In the genomic region with DNA sequence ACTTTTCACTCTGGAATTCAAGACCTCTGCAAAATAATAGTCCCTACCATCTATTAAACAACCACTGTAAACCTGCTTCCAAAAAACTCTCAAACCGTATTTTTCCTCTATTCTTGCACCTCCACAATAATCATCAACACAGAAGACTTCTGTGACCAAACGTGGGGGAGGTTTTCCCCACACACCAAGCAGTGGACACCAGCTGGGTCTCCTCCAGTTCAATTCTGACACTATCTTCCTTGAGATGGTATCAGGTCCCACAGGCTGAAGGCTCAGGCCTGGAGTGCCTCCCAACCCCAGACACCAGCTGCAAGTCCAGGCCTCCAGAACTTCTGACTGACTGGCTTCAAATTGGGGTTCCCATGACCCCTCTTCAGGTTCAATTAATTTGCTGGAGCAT, we compare ENCODE assay signal across 30 cellular contexts.
"Had no signal": no experiment of that assay in that cellular context is flagged by ENCODE, and none has a peak within 500 bp of the region (broad histone marks: within the 10 kb centered on the region; RNA-seq: fewer than 3 reads in every experiment).

No MANE protein-coding gene starts in this region.

- H3K9ac ChIP-seq: KMS-11 had no signal

- H3K36me3 ChIP-seq: SJCRH30 had no signal

- DNase-seq: activated B cell treated with CpG ODN at 0.5 μM for 24 hours; activated CD4-positive, alpha-beta memory T cell treated with anti-CD3 and anti-CD28 coated beads, Interleukin-2, amount 10 ng/mL, durations not matched to agents 7 days and 5 days; activated CD4-positive, alpha-beta T cell treated with anti-CD3 and anti-CD28 coated beads for 1 hour; activated CD4-positive, alpha-beta T cell treated with anti-CD3 and anti-CD28 coated beads for 48 hours; activated CD8-positive, alpha-beta memory T cell treated with anti-CD3 and anti-CD28 coated beads for 24 hours; activated CD8-positive, alpha-beta memory T cell treated with anti-CD3 and anti-CD28 coated beads, Interleukin-2, amount 10 ng/mL, durations not matched to agents 7 days and 5 days; activated CD8-positive, alpha-beta memory T cell treated with anti-CD3 and anti-CD28 coated beads, Interleukin-2, amount 50 U/mL, for 48 hours; activated effector memory CD4-positive, alpha-beta T cell treated with Interleukin-2 at 50 U/mL for 16 hours; activated naive CD4-positive, alpha-beta T cell treated with anti-CD3 and anti-CD28 coated beads, Interleukin-2, amount 10 ng/mL, durations not matched to agents 7 days and 5 days; activated naive CD8-positive, alpha-beta T cell treated with anti-CD3 and anti-CD28 coated beads, Interleukin-2, amount 50 U/mL, for 24 hours; activated T-cell treated with anti-CD3 and anti-CD28 coated beads, Interleukin-2, amount 50 U/mL, for 48 hours; anterior cingulate cortex; MM.1S; MV-4-11; NCI-H1092; NCI-H1436 treated with DMSO at 0.1 percent for 48 hours; NCI-H1694 treated with DMSO at 0.1 percent for 48 hours; NCI-H2029; NCI-H345; NCI-H526; NCI-H748 treated with DMSO at 0.1 percent for 48 hours; NK-92 treated with Interleukin-12 subunit alpha and Interleukin-12 subunit beta, amount 100 ng/mL, for 24 hours; SHP77; SJCRH30; T1000 had no signal

- H3K27ac Mint-ChIP-seq: activated B cell treated with CpG ODN at 0.5 μM for 24 hours; activated CD4-positive, alpha-beta memory T cell treated with anti-CD3 and anti-CD28 coated beads, Interleukin-2, amount 10 ng/mL, durations not matched to agents 7 days and 5 days; activated CD8-positive, alpha-beta memory T cell treated with anti-CD3 and anti-CD28 coated beads, Interleukin-2, amount 10 ng/mL, durations not matched to agents 7 days and 5 days; activated naive CD4-positive, alpha-beta T cell treated with anti-CD3 and anti-CD28 coated beads, Interleukin-2, amount 10 ng/mL, durations not matched to agents 7 days and 5 days; activated naive CD8-positive, alpha-beta T cell; activated naive CD8-positive, alpha-beta T cell treated with anti-CD3 and anti-CD28 coated beads, Interleukin-2, amount 50 U/mL, for 24 hours had no signal

- H3K4me3 Mint-ChIP-seq: activated B cell treated with CpG ODN at 0.5 μM for 24 hours; activated CD4-positive, alpha-beta memory T cell treated with anti-CD3 and anti-CD28 coated beads, Interleukin-2, amount 10 ng/mL, durations not matched to agents 7 days and 5 days; activated CD8-positive, alpha-beta memory T cell treated with anti-CD3 and anti-CD28 coated beads, Interleukin-2, amount 10 ng/mL, durations not matched to agents 7 days and 5 days; activated naive CD4-positive, alpha-beta T cell treated with anti-CD3 and anti-CD28 coated beads, Interleukin-2, amount 10 ng/mL, durations not matched to agents 7 days and 5 days; activated naive CD8-positive, alpha-beta T cell; activated naive CD8-positive, alpha-beta T cell treated with anti-CD3 and anti-CD28 coated beads, Interleukin-2, amount 50 U/mL, for 24 hours had no signal

- H3K4me1 ChIP-seq: SJCRH30 had no signal

- H3K27ac ChIP-seq: KMS-11, SJCRH30, SK-N-MC, VCaP had no signal

- H3K36me3 Mint-ChIP-seq: activated CD8-positive, alpha-beta memory T cell treated with anti-CD3 and anti-CD28 coated beads, Interleukin-2, amount 10 ng/mL, durations not matched to agents 7 days and 5 days; activated naive CD4-positive, alpha-beta T cell treated with anti-CD3 and anti-CD28 coated beads, Interleukin-2, amount 10 ng/mL, durations not matched to agents 7 days and 5 days; activated naive CD8-positive, alpha-beta T cell had no signal

- H3K27me3 Mint-ChIP-seq: activated B cell treated with CpG ODN at 0.5 μM for 24 hours; activated CD4-positive, alpha-beta memory T cell treated with anti-CD3 and anti-CD28 coated beads, Interleukin-2, amount 10 ng/mL, durations not matched to agents 7 days and 5 days; activated CD8-positive, alpha-beta memory T cell treated with anti-CD3 and anti-CD28 coated beads, Interleukin-2, amount 10 ng/mL, durations not matched to agents 7 days and 5 days; activated naive CD8-positive, alpha-beta T cell treated with anti-CD3 and anti-CD28 coated beads, Interleukin-2, amount 50 U/mL, for 24 hours had no signal

- H3K9me3 ChIP-seq: SJCRH30 had no signal

- H3K4me1 Mint-ChIP-seq: activated B cell treated with CpG ODN at 0.5 μM for 24 hours; activated CD8-positive, alpha-beta memory T cell treated with anti-CD3 and anti-CD28 coated beads, Interleukin-2, amount 10 ng/mL, durations not matched to agents 7 days and 5 days; activated naive CD8-positive, alpha-beta T cell treated with anti-CD3 and anti-CD28 coated beads, Interleukin-2, amount 50 U/mL, for 24 hours had no signal

- H3K4me2 ChIP-seq: KMS-11 had no signal

- ATAC-seq: activated CD8-positive, alpha-beta memory T cell treated with anti-CD3 and anti-CD28 coated beads, Interleukin-2, amount 10 ng/mL, durations not matched to agents 7 days and 5 days; activated naive CD8-positive, alpha-beta T cell treated with anti-CD3 and anti-CD28 coated beads, Interleukin-2, amount 50 U/mL, for 24 hours; Panc1 had no signal

- H3K9me3 Mint-ChIP-seq: activated B cell treated with CpG ODN at 0.5 μM for 24 hours; activated CD4-positive, alpha-beta memory T cell treated with anti-CD3 and anti-CD28 coated beads, Interleukin-2, amount 10 ng/mL, durations not matched to agents 7 days and 5 days; activated naive CD4-positive, alpha-beta T cell treated with anti-CD3 and anti-CD28 coated beads, Interleukin-2, amount 10 ng/mL, durations not matched to agents 7 days and 5 days; activated naive CD8-positive, alpha-beta T cell treated with anti-CD3 and anti-CD28 coated beads, Interleukin-2, amount 50 U/mL, for 24 hours had no signal

- H3K4me3 ChIP-seq: SJCRH30, SK-N-MC had no signal

- H3K27me3 ChIP-seq: SJCRH30 had no signal
